ENCODE assay signal across 11 cellular contexts in the genomic region with DNA sequence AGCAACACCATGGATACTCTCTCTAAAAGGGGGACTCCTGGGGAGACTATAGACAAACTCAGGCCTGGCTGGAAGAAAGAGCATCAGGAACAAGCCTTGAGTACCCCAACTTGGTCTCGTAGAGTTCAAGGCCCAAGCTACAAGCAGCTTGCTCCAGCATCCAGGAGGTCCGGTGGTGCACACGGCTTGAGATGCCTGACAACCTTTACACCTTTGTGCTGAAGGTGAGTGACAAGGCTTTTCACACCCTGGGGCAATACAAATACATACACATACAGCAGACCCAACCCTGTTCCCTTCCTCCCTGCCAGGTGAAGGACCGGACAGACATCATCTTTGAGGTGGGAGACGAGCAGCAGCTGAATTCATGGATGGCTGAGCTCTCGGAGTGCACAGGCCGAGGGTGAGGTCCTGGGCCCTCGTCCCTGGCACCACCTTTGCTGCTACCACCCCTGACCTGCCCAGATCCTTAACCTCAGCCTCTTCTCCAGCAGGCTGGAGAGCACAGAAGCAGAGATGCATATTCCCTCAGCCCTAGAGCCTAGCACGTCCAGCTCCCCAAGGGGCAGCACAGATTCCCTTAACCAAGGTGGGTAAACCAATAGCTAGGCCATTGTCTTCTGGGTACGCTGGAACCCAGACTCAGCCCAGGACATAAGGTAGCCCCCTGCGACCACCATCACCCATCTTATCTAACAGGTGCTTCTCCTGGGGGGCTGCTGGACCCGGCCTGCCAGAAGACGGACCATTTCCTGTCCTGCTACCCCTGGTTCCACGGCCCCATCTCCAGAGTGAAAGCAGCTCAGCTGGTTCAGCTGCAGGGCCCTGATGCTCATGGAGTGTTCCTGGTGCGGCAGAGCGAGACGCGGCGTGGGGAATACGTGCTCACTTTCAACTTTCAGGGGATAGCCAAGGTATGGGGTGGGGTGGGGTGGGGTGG. TPM values are rescaled to one million over a fixed set of nuclear protein-coding genes. Genes with fewer than 3 reads are reported as not detected.
DNase-seq lines count a peak whose midpoint lies in the region; ATAC-seq and TF ChIP-seq lines count a peak whose summit lies in the region.
"Had no signal": no experiment of that assay in that cellular context is flagged by ENCODE, and none has a peak within 500 bp of the region (broad histone marks: within the 10 kb centered on the region; RNA-seq: fewer than 3 reads in every experiment).

No MANE protein-coding gene starts in this region.

- H3K4me1 ChIP-seq in A673 (ENCODE audit: insufficient read depth, low read length, poor library complexity, severe bottlenecking) = peaks cover 77% of the 10 kb centered on the region
- peaks cover 9% of the 10 kb centered on the region; the same call in 1 of the 2 replicates for H3K4me1 ChIP-seq in HUES48 (ENCODE audit: control insufficient read depth, insufficient read depth, low read length)

- no peak overlapping the region for H3K4me3 ChIP-seq in A673 (ENCODE audit: low read depth, low read length, poor library complexity, severe bottlenecking)
- no peak overlapping the region for H3K4me3 ChIP-seq in HUES48 (ENCODE audit: low read depth, low read length)

- CTCF ChIA-PET in A673 (lab: Charles Lee) = no interaction called here

- no peaks in the 10 kb centered on the region for H3K27me3 ChIP-seq in A673 (replicated peaks; ENCODE audit: insufficient read depth, low read depth, low read length, poor library complexity)
- no peaks in the 10 kb centered on the region for H3K27me3 ChIP-seq in HUES48 (ENCODE audit: control insufficient read depth, insufficient read depth, low read length)

- H3K9me3 ChIP-seq in A673 (ENCODE audit: low read depth, low read length, poor library complexity, severe bottlenecking) (no peaks in the 10 kb centered on the region), HUES48 (ENCODE audit: control insufficient read depth, insufficient read depth, low read length) (no peaks in the 10 kb centered on the region)

- intact Hi-C loops in A673 (cut with micrococcal nuclease; ENCODE audit: unreplicated experiment) = no loop called here

- BruUV-seq in A673 (replicated peaks; lab: Mats Ljungman, UMichigan) = no TSS peak

- H3K36me3 ChIP-seq in A673 (ENCODE audit: insufficient read depth, low read length, poor library complexity, severe bottlenecking) (peaks cover 71% of the 10 kb centered on the region), HUES48 (ENCODE audit: control insufficient read depth, insufficient read depth, low read length) (peaks cover 65% of the 10 kb centered on the region)

- H3K27ac ChIP-seq in A673 (ENCODE audit: low read depth, low read length, poor library complexity, severe bottlenecking) (peak overlapping the region; percentile 87), HUES48 (ENCODE audit: low read depth, low read length) (peak overlapping the region; percentile 50), cingulate gyrus (ENCODE audit: low read depth, low read length) (peak overlapping the region; percentile 65)

- DNase-seq in A673 (ENCODE audit: low spot score) (peak; percentile 1), mucosa of gallbladder (ENCODE audit: low spot score) (peak; percentile 9), cerebellar nuclear complex (lab: John Stamatoyannopoulos, UW) (no peak), NCI-H1048 (lab: John Stamatoyannopoulos, UW) (no peak)
- DNase-seq: kidney glomerular epithelial cell, MM.1S, PC-3 had no signal

- H3K9ac ChIP-seq in HUES48 (ENCODE audit: low read depth, low read length) = no peak overlapping the region

- POLR2A ChIA-PET in A673 (lab: Charles Lee; ENCODE audit: low non-redundant PET) = no interaction called here

- no peak for TF ChIP-seq CTCF in A673 (conservative IDR thresholded peaks at IDR 0.05; ENCODE audit: low read depth, low read length)

- ATAC-seq in HG02852 (IDR thresholded peaks at IDR 0.05; ENCODE audit: unreplicated experiment) (no peak), GM21390 (IDR thresholded peaks at IDR 0.05; ENCODE audit: unreplicated experiment) (no peak)
- ATAC-seq: PC-3 had no signal

RNA-seq across cellular contexts. Expression of a gene that starts 41.2 kb away (rescaled TPM):
- total RNA-seq in A673 (2021) (109 and 133 TPM in 2 replicates), mucosa of gallbladder (21.8 TPM)

Comparison
In these comparisons a context has a peak if more than half of its experiments do, and no peak if none do; other contexts are left out.
1. DNase-seq: peak in A673 (single experiment) and mucosa of gallbladder (single experiment); none in cerebellar nuclear complex (0 of 2) and NCI-H1048 (single experiment).
2. Peak in every context shown above with its lines, with median percentiles within 50 percentile points of each other: H3K27ac ChIP-seq.